ENCODE assay signal across 9 cellular contexts in genomic region chr19:46313540-46314469, GRCh38. TPM values are rescaled to one million over a fixed set of nuclear protein-coding genes. Genes with fewer than 3 reads are reported as not detected.
DNase-seq lines count a peak whose midpoint lies in the region; ATAC-seq, FAIRE-seq and TF ChIP-seq lines count a peak whose summit lies in the region.
"Not testable (repeated sequence)": the region's sequence is repeated elsewhere in the genome, so short reads cannot be mapped to it uniquely, and the experiment has no call there.
"Had no signal": no experiment of that assay in that cellular context is flagged by ENCODE, and none has a peak within 500 bp of the region (broad histone marks: within the 10 kb centered on the region; RNA-seq: fewer than 3 reads in every experiment).

No MANE protein-coding gene starts in this region.

- not testable (repeated sequence) for TF ChIP-seq CTCF in AG09319 (IDR thresholded peaks at IDR 0.05; ENCODE audit: low read depth, low read length); HEK293 (tag by site-specific recombination; IDR thresholded peaks at IDR 0.05); bronchial epithelial cell (IDR thresholded peaks at IDR 0.05; ENCODE audit: insufficient read depth, low read length, severe bottlenecking); right lobe of liver (IDR thresholded peaks at IDR 0.05); stomach (IDR thresholded peaks at IDR 0.05)

- intact Hi-C loops in right lobe of liver (cut with DNase I); stomach (cut with DNase I; ENCODE audit: low total_unique reads): not testable (repeated sequence)

- ATAC-seq in right lobe of liver, result peak in 3 of 4 donors; percentile 20 to 41 (median 25)

- not testable (repeated sequence) for TF ChIP-seq EP300 in stomach (IDR thresholded peaks at IDR 0.05)

- CTCF ChIA-PET in HEK293 (lab: Yijun Ruan, JAX), result interaction anchor here (0.6 to 1.2 kb wide), 3 partner anchors 20 to 203 kb away, joined by 3 to 6 read pairs (median 3); no protein-coding TSS in a partner anchor

- H3K4me1 ChIP-seq in HEK293 (ENCODE audit: control insufficient read depth, insufficient read depth, low read length); right lobe of liver: not testable (repeated sequence)
- peaks cover 13% of the 10 kb centered on the region; the same call in 1 of the 2 replicates for H3K4me1 ChIP-seq in SJSA1 (replicated peaks)
- peaks cover 0 to 21% (median 12%) of the 10 kb centered on the region in 4 donors for H3K4me1 ChIP-seq in stomach

- not testable (repeated sequence) for H3K4me3 ChIP-seq in HEK293 (ENCODE audit: low read depth, low read length); SJSA1; bronchial epithelial cell (ENCODE audit: low read depth, low read length); right lobe of liver; stomach

- TF ChIP-seq POLR2A in right lobe of liver (IDR thresholded peaks at IDR 0.05); stomach (IDR thresholded peaks at IDR 0.05): not testable (repeated sequence)

- not testable (repeated sequence) for H3K27me3 ChIP-seq in SJSA1 (replicated peaks); bronchial epithelial cell (ENCODE audit: control insufficient read depth, insufficient read depth, low read length); right lobe of liver; stomach

- WGBS in right lobe of liver (ENCODE audit: insufficient coverage, low coverage, low lambda C conversion rate, missing lambda C conversion rate), result 50% methylated on average over 14 of the region's 14 CpGs
- WGBS in stomach, 5 donors, result 52 to 71% (median 61%) methylated on average over 14 of the region's 14 CpGs

- DNase-seq in AG09319 (ENCODE audit: extremely low read depth, low read depth) (peak; percentile 12), NCI-H2029 (lab: John Stamatoyannopoulos, UW) (peak; percentile 67), SJSA1 (ENCODE audit: low read depth in 1 of 2, low spot score in 2 of 2) (peak; percentile 71 to 84), bronchial epithelial cell (ENCODE audit: low read depth) (peak; percentile 12), fibroblast of peridontal ligament (ENCODE audit: extremely low read depth) (peak; percentile 32)
- DNase-seq in right lobe of liver, stomach: not testable (repeated sequence)

- H3K27ac ChIP-seq in HEK293 (ENCODE audit: extremely low read depth, low read depth, low read length); SJSA1; right lobe of liver: not testable (repeated sequence)
- H3K27ac ChIP-seq in stomach, result peak overlapping the region; percentile 28 to 64 (median 61)

- FAIRE-seq in bronchial epithelial cell (lab: Jason Lieb, UNC), result not testable (repeated sequence)

- not testable (repeated sequence) for H3K9me3 ChIP-seq in HEK293 (ENCODE audit: control insufficient read depth, insufficient read depth, low read depth, low read length); SJSA1 (replicated peaks); right lobe of liver; stomach

- not testable (repeated sequence) for H3K36me3 ChIP-seq in HEK293 (ENCODE audit: control insufficient read depth in 2 of 2, insufficient read depth in 1 of 2, low read length in 2 of 2); SJSA1; bronchial epithelial cell (ENCODE audit: control insufficient read depth, insufficient read depth, low read length); right lobe of liver
- H3K36me3 ChIP-seq in stomach, result peaks cover 27 to 90% (median 61%) of the 10 kb centered on the region in 4 donors

- POLR2A ChIA-PET in HEK293 (lab: Yijun Ruan, JAX), result interaction anchor here (0.6 kb wide), 1 partner anchor 1154 kb away, joined by 8 read pairs; no protein-coding TSS in a partner anchor

TF ChIP-seq in HEK293, 187 proteins besides CTCF, POLR2A, EP300 and RAD21:
- peak; percentile 48; the same call in 1 of the 2 replicates for TF ChIP-seq PRDM4 (tag by site-specific recombination; IDR thresholded peaks at IDR 0.05)
- TF ChIP-seq ZNF362 (tag by site-specific recombination; IDR thresholded peaks at IDR 0.05), result 0 out of 2 replicates have a peak, but pooled peaks have one; percentile 44
- 0 out of 2 replicates have a peak, but pooled peaks have one; percentile 31 for TF ChIP-seq OSR2 (tag by site-specific recombination; IDR thresholded peaks at IDR 0.05)
- TF ChIP-seq ZNF664 (tag by site-specific recombination; IDR thresholded peaks at IDR 0.05), result peak; percentile 74; the same call in 1 of the 2 replicates

RNA-seq across cellular contexts. Expression of gene HIF3A, which starts 17.0 kb away (rescaled TPM):
- not detected in 2 replicates for total RNA-seq in SJSA1 (2014; rRNA removed; shearing (Covaris generic))
- 0.13 and 0.53 TPM in 2 replicates for total RNA-seq in bronchial epithelial cell
- total RNA-seq in right lobe of liver, result 1 to 10 TPM in 5 of 6 experiments, under 1 TPM in 1; 0.47 to 9.2 (median 4.5) TPM
- total RNA-seq in stomach, result 100 to 1,000 TPM in 4 of 5 donors, 10 to 100 TPM in 1; 83.2 to 235 (median 144) TPM
- polyA plus RNA-seq in stomach, result 10 to 100 TPM; 17.6 to 22.0 (median 20.5) TPM
- total RNA-seq: CD4-positive, CD25-positive, alpha-beta regulatory T cell had no signal
- polyA plus RNA-seq: CD4-positive, CD25-positive, alpha-beta regulatory T cell had no signal

RNA-seq across cellular contexts. Expression of gene PPP5C, which starts 33.1 kb away (rescaled TPM):
- 77.3 and 79.9 TPM in 2 replicates for total RNA-seq in SJSA1 (2014; rRNA removed; shearing (Covaris generic))
- total RNA-seq in bronchial epithelial cell (31.3 and 45.2 TPM in 2 replicates), right lobe of liver (10 to 100 TPM; 23.9 to 47.8 (median 36.0) TPM), stomach (100 to 1,000 TPM in 1 of 5 donors, 10 to 100 TPM in 4; 54.5 to 124 (median 82.0) TPM)
- polyA plus RNA-seq in stomach, result 10 to 100 TPM; 29.6 to 39.3 (median 35.4) TPM

Comparison
In these comparisons a context has a peak if more than half of its experiments do, and no peak if none do; other contexts are left out.
1. RNA of gene HIF3A, which starts 17.0 kb away (total RNA-seq): 83.2 to 235 TPM in stomach; 0.47 to 9.2 TPM in right lobe of liver, 0.13 to 0.53 TPM in bronchial epithelial cell and not detected in SJSA1; every median in the first group is over 4 times any median in the second.